ENCODE assay signal across 1 cellular context in genomic region chr2:231821908-231822307, GRCh38.
TF ChIP-seq lines count a peak whose summit lies in the region.

No MANE protein-coding gene starts in this region.

TF ChIP-seq in SK-N-SH, 30 proteins besides CTCF, POLR2A, EP300 and RAD21 (continued from another document):
- no peak for TF ChIP-seq REST (IDR thresholded peaks at IDR 0.05; ENCODE audit: low read depth, low read length)
- TF ChIP-seq ELF1 (IDR thresholded peaks at IDR 0.05): no peak
- no peak for TF ChIP-seq TAF1 (IDR thresholded peaks at IDR 0.05; ENCODE audit: borderline replicate concordance, low read depth, low read length)
- TF ChIP-seq CHD2 (IDR thresholded peaks at IDR 0.05; ENCODE audit: low read length, partially characterized antibody): no peak
- no peak for TF ChIP-seq FOXM1 (IDR thresholded peaks at IDR 0.05; ENCODE audit: low read depth)
- no peak for TF ChIP-seq RXRA (IDR thresholded peaks at IDR 0.05; ENCODE audit: borderline replicate concordance, low read depth)
- TF ChIP-seq POLR2AphosphoS5 (IDR thresholded peaks at IDR 0.05; ENCODE audit: low read depth, low read length): no peak
- no peak for TF ChIP-seq PBX3 (IDR thresholded peaks at IDR 0.05)
- TF ChIP-seq USF2 (IDR thresholded peaks at IDR 0.05; ENCODE audit: borderline replicate concordance, low read depth, low read length): no peak
- no peak for TF ChIP-seq RFX5 (IDR thresholded peaks at IDR 0.05; ENCODE audit: low read length)
- TF ChIP-seq FOXJ3 (CRISPR knock-in tag; IDR thresholded peaks at IDR 0.05): no peak
- no peak for TF ChIP-seq TCF12 (IDR thresholded peaks at IDR 0.05)
- no peak for TF ChIP-seq JUND (IDR thresholded peaks at IDR 0.05)
